17 cellular contexts compared by ENCODE assay signal in genomic region chr7:13144622-13145021, GRCh38.
DNase-seq lines count a peak whose midpoint lies in the region; ATAC-seq and TF ChIP-seq lines count a peak whose summit lies in the region.
"Had no signal": no experiment of that assay in that cellular context is flagged by ENCODE, and none has a peak within 500 bp of the region (broad histone marks: within the 10 kb centered on the region; RNA-seq: fewer than 3 reads in every experiment).

No MANE protein-coding gene starts in this region.

- H3K27ac Mint-ChIP-seq in nephron progenitor cell, result peak overlapping the region; percentile 81
- H3K27ac Mint-ChIP-seq: dendritic cell treated with granulocyte-macrophage colony-stimulating factor and Interleukin-4, amounts not matched to agents 40 ng/mL and 50 ng/mL, for 4 days; natural killer cell treated with Interleukin-12 subunit alpha and Interleukin-12 subunit beta and Interleukin-15 and Interleukin-18, amount 100 ng/mL, for 72 hours had no signal

- no peaks in the 10 kb centered on the region for H3K36me3 Mint-ChIP-seq in nephron progenitor cell (ENCODE audit: low read depth)
- H3K36me3 Mint-ChIP-seq: natural killer cell treated with Interleukin-12 subunit alpha and Interleukin-12 subunit beta and Interleukin-15 and Interleukin-18, amount 100 ng/mL, for 72 hours had no signal

- TF ChIP-seq CTCF in AG09319 (IDR thresholded peaks at IDR 0.05; ENCODE audit: low read depth, low read length) (no peak), nephron progenitor cell (IDR thresholded peaks at IDR 0.05) (no peak)

- H3K4me1 Mint-ChIP-seq in nephron progenitor cell, result peaks cover 26% of the 10 kb centered on the region

- H3K27me3 Mint-ChIP-seq in nephron progenitor cell (ENCODE audit: low read depth, poor library complexity), result no peaks in the 10 kb centered on the region
- H3K27me3 Mint-ChIP-seq: natural killer cell treated with Interleukin-12 subunit alpha and Interleukin-12 subunit beta and Interleukin-15 and Interleukin-18, amount 100 ng/mL, for 72 hours had no signal

- in situ Hi-C loops in ACHN (cut with HindIII; ENCODE audit: low pct_ligation_motif_present, low pct_unique_long_range_greater_than_20kb, low sequenced_read_pairs), result no loop called here

- ATAC-seq in HG02798 (IDR thresholded peaks at IDR 0.05; ENCODE audit: poor library complexity, unreplicated experiment) (no peak), HG03280 (IDR thresholded peaks at IDR 0.05; ENCODE audit: unreplicated experiment) (no peak)
- ATAC-seq: natural killer cell treated with Interleukin-12 subunit alpha and Interleukin-12 subunit beta and Interleukin-15 and Interleukin-18, amount 100 ng/mL, for 72 hours had no signal

- DNase-seq in AG09319 (ENCODE audit: extremely low read depth, low read depth), result peak; percentile 15
- peak; percentile 95 for DNase-seq in NCI-H2171 treated with DMSO at 0.1 percent for 48 hours (lab: John Stamatoyannopoulos, UW)
- peak; percentile 67 for DNase-seq in fibroblast of gingiva (ENCODE audit: low read depth)
- no peak for DNase-seq in nephron progenitor cell
- no peak for DNase-seq in ACHN
- DNase-seq in COLO668 (lab: John Stamatoyannopoulos, UW; ENCODE audit: unreplicated experiment), result no peak
- DNase-seq: activated CD4-positive, alpha-beta T cell treated with anti-CD3 and anti-CD28 coated beads for 4 hours; activated CD8-positive, alpha-beta memory T cell treated with anti-CD3 and anti-CD28 coated beads, Interleukin-2, amount 50 U/mL, for 48 hours; activated gamma-delta T cell treated with Interleukin-2 at 50 U/mL for 16 hours; anterior cingulate cortex; NCI-H1092; NCI-H82; stimulated activated CD4-positive, alpha-beta T cell treated with anti-CD3 and anti-CD28 coated beads, Interleukin-1b, Interleukin-23, amount 100 ng/mL, for 48 hours had no signal

- H3K9me3 Mint-ChIP-seq in nephron progenitor cell, result no peaks in the 10 kb centered on the region
- H3K9me3 Mint-ChIP-seq: natural killer cell treated with Interleukin-12 subunit alpha and Interleukin-12 subunit beta and Interleukin-15 and Interleukin-18, amount 100 ng/mL, for 72 hours had no signal

- no peak overlapping the region for H3K4me3 Mint-ChIP-seq in nephron progenitor cell
- H3K4me3 Mint-ChIP-seq: dendritic cell treated with granulocyte-macrophage colony-stimulating factor and Interleukin-4, amounts not matched to agents 40 ng/mL and 50 ng/mL, for 4 days; natural killer cell treated with Interleukin-12 subunit alpha and Interleukin-12 subunit beta and Interleukin-15 and Interleukin-18, amount 100 ng/mL, for 72 hours had no signal

Comparison
In these comparisons a context has a peak if more than half of its experiments do, and no peak if none do; other contexts are left out.
1. DNase-seq: peak in AG09319 (single experiment), NCI-H2171 treated with DMSO at 0.1 percent for 48 hours (single experiment) and fibroblast of gingiva (single experiment); none in nephron progenitor cell (single experiment), ACHN (single experiment) and COLO668 (single experiment).